In the genomic region with DNA sequence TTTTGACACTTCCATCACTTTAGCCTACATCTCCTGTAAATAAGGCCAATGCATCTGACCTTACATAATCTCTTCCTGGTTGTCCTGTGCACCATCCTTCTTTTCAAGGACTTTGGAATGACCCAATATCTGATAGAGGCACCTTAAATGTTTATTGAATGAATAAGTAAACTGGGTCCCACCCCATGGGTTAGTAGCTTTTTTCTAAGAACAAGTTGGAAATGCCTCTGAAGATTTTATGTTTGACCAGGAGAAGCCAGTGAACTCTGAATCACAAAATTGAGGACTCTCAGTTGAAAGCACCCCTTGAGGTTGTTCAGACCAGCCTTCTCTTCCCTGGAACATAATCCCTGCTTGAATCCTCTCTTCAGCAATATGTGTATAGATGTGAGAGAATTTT, we compare ENCODE assay signal across 9 cellular contexts. TPM values are rescaled to one million over a fixed set of nuclear protein-coding genes. Genes with fewer than 3 reads are reported as not detected.
DNase-seq lines count a peak whose midpoint lies in the region; ATAC-seq and TF ChIP-seq lines count a peak whose summit lies in the region.
"Had no signal": no experiment of that assay in that cellular context is flagged by ENCODE, and none has a peak within 500 bp of the region (broad histone marks: within the 10 kb centered on the region; RNA-seq: fewer than 3 reads in every experiment).

No MANE protein-coding gene starts in this region.

- H3K23me2 ChIP-seq in H9 (ENCODE audit: insufficient read length, low read depth, low read length, poor library complexity, severe bottlenecking): peaks cover 5% of the 10 kb centered on the region

- H3K36me3 Mint-ChIP-seq in H9 (ENCODE audit: insufficient read depth in 1 of 3, low read depth in 3 of 3): peaks cover 3 to 15% (median 4%) of the 10 kb centered on the region in 3 experiments; a peak in 5 of 7 replicates
- peaks cover 20% of the 10 kb centered on the region for H3K36me3 Mint-ChIP-seq in activated B cell treated with CpG ODN at 0.5 μM for 24 hours (ENCODE audit: low read depth)
- peaks cover 4% of the 10 kb centered on the region for H3K36me3 Mint-ChIP-seq in glutamatergic neuron (ENCODE audit: unreplicated experiment)

- H3K4me1 Mint-ChIP-seq in H9: peaks cover 8 to 9% of the 10 kb centered on the region in 2 experiments
- peaks cover 34% of the 10 kb centered on the region for H3K4me1 Mint-ChIP-seq in activated B cell treated with CpG ODN at 0.5 μM for 24 hours
- H3K4me1 Mint-ChIP-seq in glutamatergic neuron (ENCODE audit: low read depth, unreplicated experiment): peaks cover 7% of the 10 kb centered on the region

- H3K27me3 Mint-ChIP-seq in H9 (ENCODE audit: low read depth) (peaks cover 35% of the 10 kb centered on the region), activated B cell treated with CpG ODN at 0.5 μM for 24 hours (no peaks in the 10 kb centered on the region), glutamatergic neuron (ENCODE audit: unreplicated experiment) (peaks cover 5% of the 10 kb centered on the region)

- H3K9me3 Mint-ChIP-seq in H9 (no peaks in the 10 kb centered on the region), activated B cell treated with CpG ODN at 0.5 μM for 24 hours (no peaks in the 10 kb centered on the region), glutamatergic neuron (ENCODE audit: unreplicated experiment) (no peaks in the 10 kb centered on the region)

- H4K5ac ChIP-seq in H9 (ENCODE audit: insufficient read length, low read depth, low read length): no peak overlapping the region

- peak overlapping the region; percentile 93 for H3K4me2 ChIP-seq in H9 (ENCODE audit: insufficient read depth, insufficient read length, low read length)

- no peak overlapping the region for H3K18ac ChIP-seq in H9 (ENCODE audit: insufficient read length, low read depth, low read length)

- CTCF ChIA-PET in activated B cell treated with CpG ODN at 0.5 μM for 24 hours (lab: Charles Lee): no interaction called here

- H2BK120ac ChIP-seq in H9 (ENCODE audit: low read depth, low read length, poor library complexity, severe bottlenecking): no peak overlapping the region

- peak overlapping the region; percentile 93 to 96; a peak in 4 of 5 replicates for H3K4me3 Mint-ChIP-seq in H9
- H3K4me3 Mint-ChIP-seq in activated B cell treated with CpG ODN at 0.5 μM for 24 hours: peak overlapping the region; percentile 99
- H3K4me3 Mint-ChIP-seq in glutamatergic neuron (ENCODE audit: unreplicated experiment): peak overlapping the region; percentile 95

- H4K20me1 ChIP-seq in H9 (ENCODE audit: control insufficient read depth, insufficient read depth, insufficient read length): no peaks in the 10 kb centered on the region

- H3K27me3 ChIP-seq in H9 (ENCODE audit: insufficient read depth, low read length) (no peaks in the 10 kb centered on the region), skeletal muscle tissue (ENCODE audit: control insufficient read depth in 3 of 3, insufficient read depth in 3 of 3, low read length in 3 of 3) (no peaks in the 10 kb centered on the region)

- no peak overlapping the region for H2AFZ ChIP-seq in H9 (ENCODE audit: low read length)

- H3K79me2 ChIP-seq in H9 (ENCODE audit: insufficient read depth, low read length): peaks cover 3% of the 10 kb centered on the region

- peak overlapping the region in 2 of 3 donors; percentile 97 to 98 for H3K4me3 ChIP-seq in skeletal muscle tissue (ENCODE audit: low read length in 3 of 3)

- no peak overlapping the region for H2BK5ac ChIP-seq in H9 (ENCODE audit: insufficient read length, low read length)

- H3K36me3 ChIP-seq in skeletal muscle tissue (ENCODE audit: control insufficient read depth in 3 of 3, insufficient read depth in 3 of 3, low read length in 3 of 3): peaks cover 0 to 9% (median 0%) of the 10 kb centered on the region in 3 donors

- POLR2A ChIA-PET in activated B cell treated with CpG ODN at 0.5 μM for 24 hours (lab: Charles Lee): interaction anchor here (1.5 to 2.8 kb wide), 4 partner anchors 51 to 192 kb away, joined by 3 to 20 read pairs (median 12); partner anchors contain the start of genes LIMK2, MORC2, SELENOM and TUG1

- no peak overlapping the region for H2BK15ac ChIP-seq in H9 (ENCODE audit: low read depth, low read length)

- no peak overlapping the region for H2BK12ac ChIP-seq in H9 (ENCODE audit: insufficient read length, low read depth, low read length)

- H3K9me3 ChIP-seq in H9 (ENCODE audit: control insufficient read depth, low read depth, low read length) (no peaks in the 10 kb centered on the region), skeletal muscle tissue (ENCODE audit: control insufficient read depth in 3 of 3, low read length in 3 of 3) (no peaks in the 10 kb centered on the region)

- no peak overlapping the region for H4K8ac ChIP-seq in H9 (replicated peaks; ENCODE audit: insufficient read length, low read depth, low read length)

- intact Hi-C loops in activated B cell treated with CpG ODN at 0.5 μM for 24 hours (cut with micrococcal nuclease): loop anchor here (2.0 kb wide), 1 partner anchor 77 kb away; no protein-coding TSS in a partner anchor

- H2BK20ac ChIP-seq in H9 (ENCODE audit: low read depth, low read length, poor library complexity, severe bottlenecking): no peak overlapping the region

- no peak overlapping the region for H3K23ac ChIP-seq in H9 (ENCODE audit: insufficient read length, low read depth, low read length)

- H3K4me1 ChIP-seq in H9 (ENCODE audit: insufficient read depth, low read length) (peaks cover 2% of the 10 kb centered on the region; the same call in 1 of the 2 replicates), skeletal muscle tissue (ENCODE audit: control insufficient read depth in 3 of 3, insufficient read depth in 3 of 3, low read length in 3 of 3) (peaks cover 13 to 28% (median 17%) of the 10 kb centered on the region in 3 donors)

- H3K9ac ChIP-seq in H9 (ENCODE audit: extremely low read depth, insufficient read length, low read length) (no peak overlapping the region), skeletal muscle tissue (ENCODE audit: low read depth in 1 of 3, low read length in 3 of 3) (peak overlapping the region in 2 of 3 donors; percentile 89 to 98)

- no peak overlapping the region for H3K27ac ChIP-seq in H9 (ENCODE audit: insufficient read length, low read depth, low read length)
- no peak overlapping the region for H3K27ac ChIP-seq in skeletal muscle tissue (ENCODE audit: low read depth, low read length)

- no peak overlapping the region for H3K56ac ChIP-seq in H9 (ENCODE audit: insufficient read length, low read depth, low read length)

- H3T11ph ChIP-seq in H9 (ENCODE audit: low read length): no peak overlapping the region

- TF ChIP-seq CTCF in H9 (conservative IDR thresholded peaks at IDR 0.05): no peak
- no peak for TF ChIP-seq CTCF in activated B cell treated with CpG ODN at 0.5 μM for 24 hours (IDR thresholded peaks at IDR 0.05)
- no peak for TF ChIP-seq CTCF in glutamatergic neuron (IDR thresholded peaks at IDR 0.05; ENCODE audit: partially characterized antibody, unreplicated experiment)

- DNase-seq in H9 (no peak), activated B cell treated with CpG ODN at 0.5 μM for 24 hours (no peak), glutamatergic neuron (no peak), GM19240 (ENCODE audit: insufficient read length, low spot score) (no peak), D341Med (ENCODE audit: low spot score) (no peak), RKO (ENCODE audit: low spot score) (no peak), midbrain (lab: John Stamatoyannopoulos, UW) (no peak)
- DNase-seq: amygdala had no signal

- H3K4ac ChIP-seq in H9 (ENCODE audit: low read depth, low read length): no peak overlapping the region

- no peak overlapping the region for H2AK5ac ChIP-seq in H9 (ENCODE audit: insufficient read length, low read length)

- no peak overlapping the region for H3K14ac ChIP-seq in H9 (ENCODE audit: insufficient read depth, low read length)

- ATAC-seq in activated B cell treated with CpG ODN at 0.5 μM for 24 hours (ENCODE audit: low read depth): no peak

- H4K91ac ChIP-seq in H9 (ENCODE audit: insufficient read length, low read depth, low read length): no peak overlapping the region

- H3K79me1 ChIP-seq in H9 (ENCODE audit: insufficient read depth, low read depth, low read length, poor library complexity, severe bottlenecking): peaks cover 3% of the 10 kb centered on the region

- H3K27ac Mint-ChIP-seq in H9 (no peak overlapping the region), activated B cell treated with CpG ODN at 0.5 μM for 24 hours (peak overlapping the region; percentile 3), glutamatergic neuron (ENCODE audit: unreplicated experiment) (no peak overlapping the region)

RNA-seq across cellular contexts. Expression of gene RNF185, which starts 1.4 kb away (rescaled TPM):
- total RNA-seq in H9 (2021): 21.3 and 24.3 TPM in 2 replicates
- 19.0 and 20.7 TPM in 2 replicates for total RNA-seq in activated B cell treated with CpG ODN at 0.5 μM for 24 hours
- total RNA-seq in glutamatergic neuron (ENCODE audit: unreplicated experiment): 27.4 TPM
- total RNA-seq in skeletal muscle tissue: 17.2 TPM

RNA-seq across cellular contexts. Expression of gene PLA2G3, which starts 21.1 kb away (rescaled TPM):
- 8.2 and 8.3 TPM in 2 replicates for total RNA-seq in H9 (2021)
- total RNA-seq in activated B cell treated with CpG ODN at 0.5 μM for 24 hours: not detected in 2 replicates
- 1.3 TPM for total RNA-seq in glutamatergic neuron (ENCODE audit: unreplicated experiment)
- not detected for total RNA-seq in skeletal muscle tissue

RNA-seq across cellular contexts. Expression of gene INPP5J, which starts 38.6 kb away (rescaled TPM):
- total RNA-seq in H9 (2021) (4.7 and 4.9 TPM in 2 replicates), activated B cell treated with CpG ODN at 0.5 μM for 24 hours (0.12 and 0.16 TPM in 2 replicates), glutamatergic neuron (ENCODE audit: unreplicated experiment) (15.4 TPM), skeletal muscle tissue (not detected)

RNA-seq across cellular contexts. Expression of gene LIMK2, which starts 50.7 kb away (rescaled TPM):
- total RNA-seq in H9 (2021) (50.5 and 51.3 TPM in 2 replicates), activated B cell treated with CpG ODN at 0.5 μM for 24 hours (15.3 and 17.7 TPM in 2 replicates), glutamatergic neuron (ENCODE audit: unreplicated experiment) (92.4 TPM), skeletal muscle tissue (15.7 TPM)

RNA-seq across cellular contexts. Expression of gene SELENOM, which starts 54.0 kb away (rescaled TPM):
- total RNA-seq in H9 (2021): 18.6 and 20.1 TPM in 2 replicates
- 9.0 and 9.5 TPM in 2 replicates for total RNA-seq in activated B cell treated with CpG ODN at 0.5 μM for 24 hours
- total RNA-seq in glutamatergic neuron (ENCODE audit: unreplicated experiment): 40.9 TPM
- 16.2 TPM for total RNA-seq in skeletal muscle tissue
